8 cellular contexts compared by ENCODE assay signal in genomic region chr11:78420796-78421209, GRCh38. TPM values are rescaled to one million over a fixed set of nuclear protein-coding genes. Genes with fewer than 3 reads are reported as not detected.
DNase-seq lines count a peak whose midpoint lies in the region; ATAC-seq and TF ChIP-seq lines count a peak whose summit lies in the region.

No MANE protein-coding gene starts in this region.

- no peaks in the 10 kb centered on the region for H3K9me3 ChIP-seq in endocrine pancreas (ENCODE audit: control insufficient read depth, low read length)

- DNase-seq in NCI-H2029 (lab: John Stamatoyannopoulos, UW) = peak; percentile 62
- no peak for DNase-seq in NCI-H2029 treated with DMSO at 0.1 percent for 48 hours (lab: John Stamatoyannopoulos, UW)
- DNase-seq in renal cortical epithelial cell (ENCODE audit: low read depth) = peak; percentile 79
- no peak for DNase-seq in COLO829 (ENCODE audit: low spot score)
- no peak for DNase-seq in ACHN

- H3K4me3 ChIP-seq in endocrine pancreas (ENCODE audit: control insufficient read depth, insufficient read depth, low read length) = peak overlapping the region; percentile 10

- H3K27me3 ChIP-seq in endocrine pancreas (ENCODE audit: control insufficient read depth, insufficient read depth, low read length) = no peaks in the 10 kb centered on the region

- in situ Hi-C loops in ACHN (cut with HindIII; ENCODE audit: low pct_ligation_motif_present, low pct_unique_long_range_greater_than_20kb, low sequenced_read_pairs) = no loop called here

- no peaks in the 10 kb centered on the region for H3K36me3 ChIP-seq in endocrine pancreas (ENCODE audit: control insufficient read depth, insufficient read depth, low read length)

- ATAC-seq in SK-N-SH treated with all-trans-retinoic acid at 6 μM for 48 hours (peak; percentile 7; the same call in 2 of the 3 replicates), GM21825 (IDR thresholded peaks at IDR 0.05; ENCODE audit: unreplicated experiment) (no peak)

- H3K9ac ChIP-seq in endocrine pancreas (ENCODE audit: control insufficient read depth, insufficient read depth, low read length) = no peak overlapping the region

- no peaks in the 10 kb centered on the region for H3K4me1 ChIP-seq in endocrine pancreas (ENCODE audit: control insufficient read depth, insufficient read depth, low read length)

TF ChIP-seq in SK-N-SH treated with all-trans-retinoic acid at 6 μM for 48 hours, 23 proteins besides CTCF, POLR2A, EP300 and RAD21:
- TF ChIP-seq CSRNP3 (CRISPR knock-in tag; IDR thresholded peaks at IDR 0.05) (peak; percentile 20; the same call in 1 of the 2 replicates), TSHZ2 (CRISPR knock-in tag; IDR thresholded peaks at IDR 0.05) (peak; percentile 94), ESRRG (CRISPR knock-in tag; IDR thresholded peaks at IDR 0.05) (no peak), ZNF70 (CRISPR knock-in tag; IDR thresholded peaks at IDR 0.05) (no peak), SNAI2 (CRISPR knock-in tag; IDR thresholded peaks at IDR 0.05) (peak; percentile 99), TOX (CRISPR knock-in tag; IDR thresholded peaks at IDR 0.05; ENCODE audit: borderline replicate concordance) (peak; percentile 42; the same call in 1 of the 2 replicates), POU6F1 (CRISPR knock-in tag; IDR thresholded peaks at IDR 0.05; ENCODE audit: borderline replicate concordance, low read depth) (no peak), TCF4 (CRISPR knock-in tag; IDR thresholded peaks at IDR 0.05; ENCODE audit: borderline replicate concordance) (peak; percentile 86), ZNF8 (CRISPR knock-in tag; IDR thresholded peaks at IDR 0.05) (peak; percentile 17; the same call in 1 of the 2 replicates), BACH2 (CRISPR knock-in tag; IDR thresholded peaks at IDR 0.05; ENCODE audit: borderline replicate concordance) (no peak), OSR1 (CRISPR knock-in tag; IDR thresholded peaks at IDR 0.05) (no peak), RARB (CRISPR knock-in tag; IDR thresholded peaks at IDR 0.05) (no peak), ZC3H10 (CRISPR knock-in tag; IDR thresholded peaks at IDR 0.05) (peak; percentile 92), ISL1 (CRISPR knock-in tag; IDR thresholded peaks at IDR 0.05) (peak; percentile 79), PPARA (CRISPR knock-in tag; IDR thresholded peaks at IDR 0.05; ENCODE audit: borderline replicate concordance) (no peak), ZNF565 (CRISPR knock-in tag; conservative IDR thresholded peaks at IDR 0.05; ENCODE audit: low read depth) (no peak), ZFP30 (CRISPR knock-in tag; IDR thresholded peaks at IDR 0.05) (no peak), ZFP3 (CRISPR knock-in tag; IDR thresholded peaks at IDR 0.05) (peak; percentile 83), CSDC2 (CRISPR knock-in tag; IDR thresholded peaks at IDR 0.05) (peak; percentile 80; the same call in 1 of the 2 replicates), CREB5 (CRISPR knock-in tag; IDR thresholded peaks at IDR 0.05; ENCODE audit: low read depth) (no peak), ARNTL (CRISPR knock-in tag; IDR thresholded peaks at IDR 0.05; ENCODE audit: borderline replicate concordance, low read depth) (no peak), PATZ1 (CRISPR knock-in tag; IDR thresholded peaks at IDR 0.05; ENCODE audit: borderline replicate concordance) (peak; percentile 30; the same call in 1 of the 2 replicates), GLIS3 (CRISPR knock-in tag; IDR thresholded peaks at IDR 0.05) (peak; percentile 91)
TF ChIP-seq in SK-N-SH treated with all-trans-retinoic acid at 6 μM for 48 hours: peak in this region for 12.

RNA-seq across cellular contexts. Expression of gene GAB2, which starts 3.2 kb away (rescaled TPM):
- 10.6 and 11.0 TPM in 2 replicates for total RNA-seq in renal cortical epithelial cell

Comparison
In these comparisons a context has a peak if more than half of its experiments do, and no peak if none do; other contexts are left out.
1. DNase-seq: peak in NCI-H2029 (single experiment) and renal cortical epithelial cell (single experiment); none in NCI-H2029 treated with DMSO at 0.1 percent for 48 hours (single experiment), COLO829 (single experiment) and ACHN (single experiment).